10 cellular contexts compared by ENCODE assay signal in the genomic region with DNA sequence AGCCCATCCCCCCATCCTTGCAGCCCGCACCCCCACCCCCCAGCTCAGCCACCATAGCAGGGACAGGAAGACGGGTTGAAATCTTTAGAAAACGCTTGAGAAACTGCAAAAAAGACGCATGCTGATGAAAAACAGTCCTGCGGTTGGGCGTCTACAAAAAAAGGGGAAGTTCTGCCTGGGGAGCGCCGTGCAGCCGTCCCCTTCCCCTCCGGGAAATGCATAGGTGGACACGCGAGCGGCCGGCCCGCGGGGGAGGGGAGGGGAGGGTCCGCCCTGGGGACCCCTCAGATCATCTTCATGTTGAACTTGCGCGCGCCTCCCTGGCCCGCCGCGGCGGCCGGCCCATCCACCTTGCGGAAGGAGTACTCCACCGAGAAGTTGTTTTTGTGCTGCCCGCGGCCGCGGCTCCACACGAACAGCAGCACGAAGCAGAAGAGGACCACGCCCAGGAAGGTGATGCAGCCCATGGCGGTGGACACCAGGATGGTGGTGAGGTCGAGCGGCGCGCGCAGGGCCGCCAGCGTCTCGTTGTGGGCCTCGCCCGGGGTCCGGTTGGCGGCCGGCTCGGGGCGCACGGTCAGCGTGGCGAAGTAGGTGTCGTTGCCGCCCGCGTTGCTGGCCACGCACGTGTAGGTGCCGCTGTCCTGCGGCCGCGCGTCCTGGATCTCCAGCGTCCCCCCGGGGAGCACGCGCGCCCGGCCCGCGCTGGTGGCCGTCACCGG. TPM values are rescaled to one million over a fixed set of nuclear protein-coding genes. Genes with fewer than 3 reads are reported as not detected.
DNase-seq lines count a peak whose midpoint lies in the region; ATAC-seq, FAIRE-seq and TF ChIP-seq lines count a peak whose summit lies in the region.
"Had no signal": no experiment of that assay in that cellular context is flagged by ENCODE, and none has a peak within 500 bp of the region (broad histone marks: within the 10 kb centered on the region; RNA-seq: fewer than 3 reads in every experiment).

No MANE protein-coding gene starts in this region.

- DNase-seq in GM12892 (ENCODE audit: insufficient read length) = peak; percentile 77
- DNase-seq in NCI-H146 treated with DMSO at 0.1 percent for 48 hours (lab: John Stamatoyannopoulos, UW; ENCODE audit: unreplicated experiment) = peak; percentile 9
- DNase-seq in activated effector memory CD4-positive, alpha-beta T cell treated with Interleukin-2 at 50 U/mL for 16 hours = peak; percentile 68
- DNase-seq in stimulated activated naive CD8-positive, alpha-beta T cell treated with anti-CD3 and anti-CD28 coated beads, Interleukin-15, amount 100 ng/mL, for 72 hours = peak; percentile 54 to 70
- DNase-seq in NCI-H524 (lab: John Stamatoyannopoulos, UW) = no peak
- DNase-seq in H4 (ENCODE audit: low spot score) = no peak

- no peak overlapping the region for H3K9ac ChIP-seq in iPS-15b (ENCODE audit: low read depth, low read length)

- no peaks in the 10 kb centered on the region for H3K9me3 ChIP-seq in iPS-15b (ENCODE audit: control insufficient read depth, insufficient read depth, low read length)

- H3K27me3 ChIP-seq in iPS-15b (ENCODE audit: control insufficient read depth, insufficient read depth, low read length) = peaks cover 53% of the 10 kb centered on the region

- no peak for TF ChIP-seq POLR2A in GM12892 (IDR thresholded peaks at IDR 0.05; ENCODE audit: low read depth, low read length)

- ATAC-seq in stimulated activated naive CD8-positive, alpha-beta T cell treated with anti-CD3 and anti-CD28 coated beads, Interleukin-15, amount 100 ng/mL, for 72 hours = peak; percentile 83
- no peak for ATAC-seq in GM21381 (IDR thresholded peaks at IDR 0.05; ENCODE audit: unreplicated experiment)

- H3K36me3 ChIP-seq in iPS-15b (ENCODE audit: control insufficient read depth, insufficient read depth, low read length) = no peaks in the 10 kb centered on the region

- peaks cover 31% of the 10 kb centered on the region for H3K27me3 Mint-ChIP-seq in stimulated activated naive CD8-positive, alpha-beta T cell treated with anti-CD3 and anti-CD28 coated beads, Interleukin-15, amount 100 ng/mL, for 72 hours

- peak overlapping the region; percentile 55 to 92 for H3K27ac Mint-ChIP-seq in stimulated activated naive CD8-positive, alpha-beta T cell treated with anti-CD3 and anti-CD28 coated beads, Interleukin-15, amount 100 ng/mL, for 72 hours

- H3K4me3 ChIP-seq in iPS-15b (ENCODE audit: low read depth, low read length) = peak overlapping the region; percentile 56

- H3K4me1 Mint-ChIP-seq in stimulated activated naive CD8-positive, alpha-beta T cell treated with anti-CD3 and anti-CD28 coated beads, Interleukin-15, amount 100 ng/mL, for 72 hours = peaks cover 45% of the 10 kb centered on the region

- H3K4me3 Mint-ChIP-seq in stimulated activated naive CD8-positive, alpha-beta T cell treated with anti-CD3 and anti-CD28 coated beads, Interleukin-15, amount 100 ng/mL, for 72 hours = peak overlapping the region; percentile 94

- H3K9me3 Mint-ChIP-seq in stimulated activated naive CD8-positive, alpha-beta T cell treated with anti-CD3 and anti-CD28 coated beads, Interleukin-15, amount 100 ng/mL, for 72 hours = no peaks in the 10 kb centered on the region

- FAIRE-seq in GM12892 (lab: Jason Lieb, UNC) = peak; percentile 95
- FAIRE-seq: islet of Langerhans had no signal

- H3K4me1 ChIP-seq in iPS-15b (ENCODE audit: control insufficient read depth, insufficient read depth, low read length) = no peaks in the 10 kb centered on the region

RNA-seq across cellular contexts. Expression of a gene that starts 7.9 kb away (rescaled TPM):
- 0.85 TPM for polyA plus RNA-seq in GM12892 (2012; ENCODE audit: missing spikeins)
- 0.06 TPM in 1 of 2 replicates, not detected in the other for total RNA-seq in H4 (2014; rRNA removed; shearing (Covaris generic))

RNA-seq across cellular contexts. Expression of a gene that starts 18.1 kb away (rescaled TPM):
- polyA plus RNA-seq in GM12892 (2012; ENCODE audit: missing spikeins) = 0.11 TPM
- total RNA-seq in H4 (2014; rRNA removed; shearing (Covaris generic)) = 0.02 TPM in 1 of 2 replicates, not detected in the other
- total RNA-seq: RPMI7951 had no signal

RNA-seq across cellular contexts. Expression of a gene that starts 33.7 kb away (rescaled TPM):
- polyA plus RNA-seq in GM12892 (2012; ENCODE audit: missing spikeins) = 0.64 TPM
- total RNA-seq in H4 (2014; rRNA removed; shearing (Covaris generic)) = 0.66 TPM in 1 of 2 replicates, not detected in the other
- total RNA-seq: RPMI7951 had no signal

RNA-seq across cellular contexts. Expression of a gene that starts 38.5 kb away (rescaled TPM):
- polyA plus RNA-seq in GM12892 (2012; ENCODE audit: missing spikeins) = 92.2 TPM
- total RNA-seq in H4 (2014; rRNA removed; shearing (Covaris generic)) = 235 and 259 TPM in 2 replicates

RNA-seq across cellular contexts. Expression of a gene that starts 38.6 kb away (rescaled TPM):
- polyA plus RNA-seq in GM12892 (2012; ENCODE audit: missing spikeins) = 12.0 TPM
- total RNA-seq in H4 (2014; rRNA removed; shearing (Covaris generic)) = 9.3 and 10.2 TPM in 2 replicates

Comparison
In these comparisons a context has a peak if more than half of its experiments do, and no peak if none do; other contexts are left out.
1. DNase-seq: peak in GM12892 (single experiment), NCI-H146 treated with DMSO at 0.1 percent for 48 hours (single experiment), activated effector memory CD4-positive, alpha-beta T cell treated with Interleukin-2 at 50 U/mL for 16 hours (single experiment) and stimulated activated naive CD8-positive, alpha-beta T cell treated with anti-CD3 and anti-CD28 coated beads, Interleukin-15, amount 100 ng/mL, for 72 hours (2 of 2); none in NCI-H524 (0 of 2) and H4 (single experiment).